Comparison of ENCODE assay signal across 17 cellular contexts in genomic region chr5:11724947-11725346, GRCh38.
"Had no signal": no experiment of that assay in that cellular context is flagged by ENCODE, and none has a peak within 500 bp of the region (broad histone marks: within the 10 kb centered on the region; RNA-seq: fewer than 3 reads in every experiment).

No MANE protein-coding gene starts in this region.

- H3K4me1 ChIP-seq: colonic mucosa, lower lobe of right lung, right lobe of liver, tibial artery had no signal

- H3K27ac ChIP-seq: colonic mucosa, epithelial cell of prostate, lower lobe of right lung, neutrophil, right lobe of liver, tibial artery had no signal

- H3K36me3 ChIP-seq: colonic mucosa, lower lobe of right lung, neutrophil, right lobe of liver, tibial artery had no signal

- H3K27me3 ChIP-seq: colonic mucosa, neutrophil, right lobe of liver, tibial artery had no signal

- H3K4me3 ChIP-seq: colonic mucosa, lower lobe of right lung, right lobe of liver, tibial artery had no signal

- DNase-seq: activated CD4-positive, alpha-beta T cell treated with anti-CD3 and anti-CD28 coated beads, Interleukin-2, amount 50 U/mL, for 4 hours; activated CD4-positive, CD25-positive, alpha-beta regulatory T cell treated with anti-CD3 and anti-CD28 coated beads, Interleukin-2, amount 50 U/mL, for 72 hours; activated T-cell treated with anti-CD3 and anti-CD28 coated beads, Interleukin-2, amount 50 U/mL, for 1 hour; caudate nucleus; colonic mucosa; effector CD4-positive, alpha-beta T cell; hippocampal formation; lower lobe of right lung; midbrain; naive thymus-derived CD4-positive, alpha-beta T cell; posterior cingulate gyrus; right lobe of liver; T-helper 2 cell; tibial artery had no signal

- ATAC-seq: lower lobe of right lung; naive thymus-derived CD4-positive, alpha-beta T cell; stimulated activated effector memory CD8-positive, alpha-beta T cell treated with anti-CD3 and anti-CD28 coated beads, Interleukin-12 subunit alpha, Interleukin-12 subunit beta, amount 100 ng/mL, for 72 hours had no signal

- H3K9me3 ChIP-seq: colonic mucosa, lower lobe of right lung, neutrophil, right lobe of liver, tibial artery had no signal
